ENCODE assay signal across 27 cellular contexts in the genomic region with DNA sequence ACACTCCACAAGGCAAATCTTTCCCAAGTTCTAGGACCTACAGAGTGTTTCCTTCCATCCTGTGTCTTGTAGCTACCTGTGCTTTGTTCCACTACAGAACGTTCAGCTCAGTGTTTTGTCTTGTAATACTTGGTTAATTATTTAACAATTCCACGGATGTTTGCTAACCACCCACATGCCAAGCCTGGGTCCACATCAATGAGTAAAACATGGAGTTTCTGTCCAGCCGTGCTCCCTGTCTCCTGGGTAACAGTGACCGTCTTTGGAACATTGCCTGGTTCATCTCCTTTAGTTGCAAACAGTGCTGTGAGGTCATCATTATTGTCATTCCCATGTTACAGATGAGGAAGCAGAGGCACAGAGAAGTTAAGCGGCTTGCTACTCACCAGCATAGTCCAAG. TPM values are rescaled to one million over a fixed set of nuclear protein-coding genes. Genes with fewer than 3 reads are reported as not detected.
A peak's percentile ranks its signal among the peaks of the same experiment; 100 is the strongest.
DNase-seq lines count a peak whose midpoint lies in the region; ATAC-seq and TF ChIP-seq lines count a peak whose summit lies in the region.
"Had no signal": no experiment of that assay in that cellular context is flagged by ENCODE, and none has a peak within 500 bp of the region (broad histone marks: within the 10 kb centered on the region; RNA-seq: fewer than 3 reads in every experiment).

No MANE protein-coding gene starts in this region.

- H3K9me3 Mint-ChIP-seq in stimulated activated naive CD8-positive, alpha-beta T cell treated with anti-CD3 and anti-CD28 coated beads, Interleukin-15, Interleukin-2, amounts not matched to agents 100 ng/mL and 50 ng/mL, for 24 hours = peaks cover 8% of the 10 kb centered on the region
- no peaks in the 10 kb centered on the region for H3K9me3 Mint-ChIP-seq in activated T-helper 1 cell treated with anti-CD3 and anti-CD28 coated beads, Interleukin-12 subunit alpha, Interleukin-12 subunit beta, Interleukin-2, Interleukin-4 antibody, amounts not matched to agents 30 ng/mL and 10 ng/mL and 1 ng/mL, durations not matched to agents 14 hours and 24 hours and 36 hours
- H3K9me3 Mint-ChIP-seq: naive thymus-derived CD8-positive, alpha-beta T cell had no signal

- intact Hi-C loops in activated T-helper 1 cell treated with anti-CD3 and anti-CD28 coated beads, Interleukin-12 subunit alpha, Interleukin-12 subunit beta, Interleukin-2, Interleukin-4 antibody, amounts not matched to agents 30 ng/mL and 10 ng/mL and 1 ng/mL, durations not matched to agents 14 hours and 24 hours and 36 hours (cut with micrococcal nuclease) = no loop called here
- intact Hi-C loops in left lung (cut with DNase I) (no loop called here), Right ventricle myocardium inferior (cut with DNase I) (no loop called here)

- no peaks in the 10 kb centered on the region for H3K9me3 ChIP-seq in left lung
- H3K9me3 ChIP-seq: esophagus squamous epithelium, gastrocnemius medialis, ovary had no signal

- peaks cover 92% of the 10 kb centered on the region for H3K4me1 Mint-ChIP-seq in stimulated activated naive CD8-positive, alpha-beta T cell treated with anti-CD3 and anti-CD28 coated beads, Interleukin-15, Interleukin-2, amounts not matched to agents 100 ng/mL and 50 ng/mL, for 24 hours (ENCODE audit: low read depth)
- H3K4me1 Mint-ChIP-seq in activated T-helper 1 cell treated with anti-CD3 and anti-CD28 coated beads, Interleukin-12 subunit alpha, Interleukin-12 subunit beta, Interleukin-2, Interleukin-4 antibody, amounts not matched to agents 30 ng/mL and 10 ng/mL and 1 ng/mL, durations not matched to agents 14 hours and 24 hours and 36 hours (ENCODE audit: low read depth) = peaks cover 67% of the 10 kb centered on the region

- no peak overlapping the region for H3K4me3 Mint-ChIP-seq in stimulated activated naive CD8-positive, alpha-beta T cell treated with anti-CD3 and anti-CD28 coated beads, Interleukin-15, Interleukin-2, amounts not matched to agents 100 ng/mL and 50 ng/mL, for 24 hours
- no peak overlapping the region for H3K4me3 Mint-ChIP-seq in activated T-helper 1 cell treated with anti-CD3 and anti-CD28 coated beads, Interleukin-12 subunit alpha, Interleukin-12 subunit beta, Interleukin-2, Interleukin-4 antibody, amounts not matched to agents 30 ng/mL and 10 ng/mL and 1 ng/mL, durations not matched to agents 14 hours and 24 hours and 36 hours
- H3K4me3 Mint-ChIP-seq: activated CD8-positive, alpha-beta memory T cell treated with anti-CD3 and anti-CD28 coated beads, Interleukin-2, amount 10 ng/mL, durations not matched to agents 7 days and 5 days; CD4-positive, CD25-positive, alpha-beta regulatory T cell had no signal

- no peak overlapping the region for H3K4me3 ChIP-seq in left lung
- H3K4me3 ChIP-seq: esophagus squamous epithelium, gastrocnemius medialis, ovary had no signal

- H3K27ac ChIP-seq in left lung = no peak overlapping the region
- H3K27ac ChIP-seq: brain microvascular endothelial cell, esophagus squamous epithelium, gastrocnemius medialis, ovary had no signal

- no peak for DNase-seq in stimulated activated naive CD8-positive, alpha-beta T cell treated with anti-CD3 and anti-CD28 coated beads, Interleukin-15, Interleukin-2, amounts not matched to agents 100 U/mL and 50 U/mL, for 24 hours
- no peak for DNase-seq in activated T-helper 1 cell treated with anti-CD3 and anti-CD28 coated beads, Interleukin-12 subunit alpha, Interleukin-12 subunit beta, Interleukin-2, Interleukin-4 antibody, amounts not matched to agents 30 ng/mL and 10 ng/mL and 1 ng/mL, durations not matched to agents 14 hours and 24 hours and 36 hours (ENCODE audit: low spot score)
- DNase-seq in left lung (no peak), HUDEP-2 (lab: John Stamatoyannopoulos, UW; ENCODE audit: unreplicated experiment in 76 of 76) (no peak), SKM-1 treated with dmso at 0.1 percent for 144 hours (lab: John Stamatoyannopoulos, UW; ENCODE audit: unreplicated experiment) (no peak), Kasumi-1 (lab: John Stamatoyannopoulos, UW) (no peak), Right ventricle myocardium inferior (ENCODE audit: missing footprints) (no peak)
- DNase-seq: activated CD4-positive, alpha-beta T cell treated with anti-CD3 and anti-CD28 coated beads for 48 hours; activated CD8-positive, alpha-beta memory T cell treated with anti-CD3 and anti-CD28 coated beads, Interleukin-2, amount 10 ng/mL, durations not matched to agents 7 days and 5 days; brain microvascular endothelial cell; CD4-positive, CD25-positive, alpha-beta regulatory T cell; DMS53; esophagus squamous epithelium; gastrocnemius medialis; GF-D8; islet precursor cell; mesendoderm; naive thymus-derived CD8-positive, alpha-beta T cell; NCI-H1048; NCI-H187; NCI-H226; NCI-H774; ovary; right cardiac atrium; stimulated activated CD4-positive, alpha-beta T cell treated with anti-CD3 and anti-CD28 coated beads, Interleukin-15, amount 100 ng/mL, for 24 hours; stimulated activated CD8-positive, alpha-beta memory T cell treated with anti-CD3 and anti-CD28 coated beads, Interleukin-4, amount 100 ng/mL, for 48 hours had no signal

- TF ChIP-seq CTCF in left lung (IDR thresholded peaks at IDR 0.05) = no peak

- H3K27ac Mint-ChIP-seq in stimulated activated naive CD8-positive, alpha-beta T cell treated with anti-CD3 and anti-CD28 coated beads, Interleukin-15, Interleukin-2, amounts not matched to agents 100 ng/mL and 50 ng/mL, for 24 hours = peak overlapping the region; percentile 19
- H3K27ac Mint-ChIP-seq in activated T-helper 1 cell treated with anti-CD3 and anti-CD28 coated beads, Interleukin-12 subunit alpha, Interleukin-12 subunit beta, Interleukin-2, Interleukin-4 antibody, amounts not matched to agents 30 ng/mL and 10 ng/mL and 1 ng/mL, durations not matched to agents 14 hours and 24 hours and 36 hours = peak overlapping the region; percentile 16
- H3K27ac Mint-ChIP-seq: activated CD8-positive, alpha-beta memory T cell treated with anti-CD3 and anti-CD28 coated beads, Interleukin-2, amount 10 ng/mL, durations not matched to agents 7 days and 5 days had no signal

- no peaks in the 10 kb centered on the region for H3K36me3 ChIP-seq in left lung
- H3K36me3 ChIP-seq: brain microvascular endothelial cell, esophagus squamous epithelium, gastrocnemius medialis, ovary had no signal

- peaks cover 0 to 18% of the 10 kb centered on the region in 2 donors for H3K4me1 ChIP-seq in left lung
- H3K4me1 ChIP-seq: esophagus squamous epithelium, gastrocnemius medialis had no signal

- no peaks in the 10 kb centered on the region for H3K27me3 Mint-ChIP-seq in stimulated activated naive CD8-positive, alpha-beta T cell treated with anti-CD3 and anti-CD28 coated beads, Interleukin-15, Interleukin-2, amounts not matched to agents 100 ng/mL and 50 ng/mL, for 24 hours
- no peaks in the 10 kb centered on the region for H3K27me3 Mint-ChIP-seq in activated T-helper 1 cell treated with anti-CD3 and anti-CD28 coated beads, Interleukin-12 subunit alpha, Interleukin-12 subunit beta, Interleukin-2, Interleukin-4 antibody, amounts not matched to agents 30 ng/mL and 10 ng/mL and 1 ng/mL, durations not matched to agents 14 hours and 24 hours and 36 hours (ENCODE audit: insufficient read depth)
- H3K27me3 Mint-ChIP-seq: naive thymus-derived CD8-positive, alpha-beta T cell had no signal

- H3K27me3 ChIP-seq in left lung = peaks cover 0 to 10% of the 10 kb centered on the region in 2 donors
- H3K27me3 ChIP-seq: gastrocnemius medialis, ovary had no signal

- H3K36me3 Mint-ChIP-seq in stimulated activated naive CD8-positive, alpha-beta T cell treated with anti-CD3 and anti-CD28 coated beads, Interleukin-15, Interleukin-2, amounts not matched to agents 100 ng/mL and 50 ng/mL, for 24 hours (ENCODE audit: low read depth) = peaks cover 24% of the 10 kb centered on the region
- H3K36me3 Mint-ChIP-seq in activated T-helper 1 cell treated with anti-CD3 and anti-CD28 coated beads, Interleukin-12 subunit alpha, Interleukin-12 subunit beta, Interleukin-2, Interleukin-4 antibody, amounts not matched to agents 30 ng/mL and 10 ng/mL and 1 ng/mL, durations not matched to agents 14 hours and 24 hours and 36 hours (ENCODE audit: low read depth) = peaks cover 7% of the 10 kb centered on the region
- H3K36me3 Mint-ChIP-seq: activated CD8-positive, alpha-beta memory T cell treated with anti-CD3 and anti-CD28 coated beads, Interleukin-2, amount 10 ng/mL, durations not matched to agents 7 days and 5 days; CD4-positive, CD25-positive, alpha-beta regulatory T cell; naive thymus-derived CD8-positive, alpha-beta T cell had no signal

- no peak for ATAC-seq in stimulated activated naive CD8-positive, alpha-beta T cell treated with anti-CD3 and anti-CD28 coated beads, Interleukin-15, Interleukin-2, amounts not matched to agents 100 U/mL and 50 U/mL, for 24 hours
- ATAC-seq in left lung = peak; percentile 33
- no peak for ATAC-seq in Right ventricle myocardium inferior
- ATAC-seq: activated CD8-positive, alpha-beta memory T cell treated with anti-CD3 and anti-CD28 coated beads, Interleukin-2, amount 10 ng/mL, durations not matched to agents 7 days and 5 days; gastrocnemius medialis; naive thymus-derived CD8-positive, alpha-beta T cell; right cardiac atrium had no signal

RNA-seq across cellular contexts. Expression of gene IRF8, which starts 41.3 kb away (rescaled TPM):
- 158 and 166 TPM in 2 replicates for total RNA-seq in activated T-helper 1 cell treated with anti-CD3 and anti-CD28 coated beads, Interleukin-12 subunit alpha, Interleukin-12 subunit beta, Interleukin-2, Interleukin-4 antibody, amounts not matched to agents 30 ng/mL and 10 ng/mL and 1 ng/mL, durations not matched to agents 14 hours and 24 hours and 36 hours
- 10 to 100 TPM; 24.4 to 33.6 TPM for total RNA-seq in left lung
- total RNA-seq in Right ventricle myocardium inferior = 3.3 TPM
